In genomic region chr12:39619660-39620433, GRCh38 we compare ENCODE assay signal across 1 cellular context.
TF ChIP-seq lines count a peak whose summit lies in the region.

TSS of gene ABCD2 (minus strand) at chr12:39619803. CDS start at chr12:39619615, 188 bp downstream.

TF ChIP-seq in GM23338, 12 proteins besides CTCF, POLR2A, EP300 and RAD21 (continued from another document):
- no peak for TF ChIP-seq REST (IDR thresholded peaks at IDR 0.05; ENCODE audit: unreplicated experiment)
- no peak for TF ChIP-seq POLR2AphosphoS5 (IDR thresholded peaks at IDR 0.05; ENCODE audit: low read depth)
- TF ChIP-seq ZNF331 (CRISPR knock-in tag; IDR thresholded peaks at IDR 0.05; ENCODE audit: low read depth), result no peak
- TF ChIP-seq ETS1 (IDR thresholded peaks at IDR 0.05), result no peak
- no peak for TF ChIP-seq NANOG (IDR thresholded peaks at IDR 0.05; ENCODE audit: borderline replicate concordance)
- no peak for TF ChIP-seq EZH2phosphoT487 (IDR thresholded peaks at IDR 0.05; ENCODE audit: unreplicated experiment)
